7 cellular contexts compared by ENCODE assay signal in genomic region chr17:50479522-50480141, GRCh38. TPM values are rescaled to one million over a fixed set of nuclear protein-coding genes. Genes with fewer than 3 reads are reported as not detected.
DNase-seq lines count a peak whose midpoint lies in the region; ATAC-seq and FAIRE-seq lines count a peak whose summit lies in the region.

No MANE protein-coding gene starts in this region.

- intact Hi-C loops in left cardiac atrium (cut with DNase I) = loop anchor here (2.0 to 10.0 kb wide), 6 partner anchors 52 to 203 kb away; partner anchors contain the start of genes ACSF2 (in 1 of the 2) and SPATA20 (in 1 of the 2)

- H3K9ac ChIP-seq in adipocyte (ENCODE audit: low read length) = peak overlapping the region; percentile 87

- H3K36me3 ChIP-seq in adipocyte (ENCODE audit: control insufficient read depth, insufficient read depth, low read length, severe bottlenecking) = peaks cover 28% of the 10 kb centered on the region

- peak overlapping the region; percentile 90 for H3K4me3 ChIP-seq in adipocyte (ENCODE audit: low read length)

- peaks cover 48% of the 10 kb centered on the region for H3K4me1 ChIP-seq in adipocyte (ENCODE audit: control insufficient read depth, insufficient read depth, low read length)

- FAIRE-seq in urothelium cell line (lab: Jason Lieb, UNC) = no peak

- ATAC-seq in GM18511 (IDR thresholded peaks at IDR 0.05; ENCODE audit: unreplicated experiment) (peak; percentile 45), left cardiac atrium (peak; percentile 58 to 65)

- H3K27me3 ChIP-seq in adipocyte (replicated peaks; ENCODE audit: control insufficient read depth, insufficient read depth, low read length) = no peaks in the 10 kb centered on the region

- DNase-seq in NCI-H1105 treated with DMSO at 0.1 percent for 48 hours (lab: John Stamatoyannopoulos, UW) (peak; percentile 76), T follicular helper cell (ENCODE audit: low read depth) (peak; percentile 41), adipocyte (ENCODE audit: low read depth) (peak; percentile 79), left cardiac atrium (peak; percentile 85), pulmonary artery endothelial cell (ENCODE audit: low read depth, low spot score) (peak; percentile 57), urothelium cell line (ENCODE audit: low spot score) (peak; percentile 90)

- H3K9me3 ChIP-seq in adipocyte (ENCODE audit: control insufficient read depth, low read length) = no peaks in the 10 kb centered on the region

RNA-seq across cellular contexts. Expression of gene RSAD1, which starts 1.0 kb away (rescaled TPM):
- total RNA-seq in left cardiac atrium (10 to 100 TPM; 31.6 to 38.8 TPM), pulmonary artery endothelial cell (27.0 and 28.2 TPM in 2 replicates)

RNA-seq across cellular contexts. Expression of gene CHAD, which starts 11.0 kb away (rescaled TPM):
- total RNA-seq in left cardiac atrium (1 to 10 TPM in 1 of 2 donors, under 1 TPM in 1; 0.37 to 1.1 TPM), pulmonary artery endothelial cell (not detected in 2 replicates)

RNA-seq across cellular contexts. Expression of gene MYCBPAP, which starts 28.6 kb away (rescaled TPM):
- total RNA-seq in left cardiac atrium = under 1 TPM; 0.39 to 0.59 TPM
- total RNA-seq in pulmonary artery endothelial cell = 0.46 and 0.92 TPM in 2 replicates

RNA-seq across cellular contexts. Expression of gene EPN3, which starts 52.9 kb away (rescaled TPM):
- total RNA-seq in left cardiac atrium (10 to 100 TPM in 1 of 2 donors, 1 to 10 TPM in 1; 7.0 to 16.1 TPM), pulmonary artery endothelial cell (0.04 and 0.07 TPM in 2 replicates)

RNA-seq across cellular contexts. Expression of gene ACSF2, which starts 53.6 kb away (rescaled TPM):
- total RNA-seq in left cardiac atrium = 10 to 100 TPM; 64.8 to 66.4 TPM
- total RNA-seq in pulmonary artery endothelial cell = 10.0 and 10.5 TPM in 2 replicates

Comparison
In these comparisons a context has a peak if more than half of its experiments do, and no peak if none do; other contexts are left out.
1. Peak in every context shown above with its lines: DNase-seq, ATAC-seq and H3K4me3 ChIP-seq.